In genomic region chr5:104347119-104347708, GRCh38 we compare ENCODE assay signal across 11 cellular contexts.
DNase-seq lines count a peak whose midpoint lies in the region; ATAC-seq and TF ChIP-seq lines count a peak whose summit lies in the region.
"Had no signal": no experiment of that assay in that cellular context is flagged by ENCODE, and none has a peak within 500 bp of the region (broad histone marks: within the 10 kb centered on the region; RNA-seq: fewer than 3 reads in every experiment).

No MANE protein-coding gene starts in this region.

- H3K27ac ChIP-seq in PC-9 (no peak overlapping the region), testis (no peak overlapping the region), colonic mucosa (no peak overlapping the region)
- H3K27ac ChIP-seq: BLaER1 treated with 17β-estradiol and CSF1 and Interleukin-3, amounts not matched to agents 10 nM and 100 nM; HL-60 had no signal

- 22 to 32% methylated on average over 1 of the region's 1 CpG for WGBS in testis, 2 donors

- ATAC-seq in HG03457 (IDR thresholded peaks at IDR 0.05; ENCODE audit: unreplicated experiment) (no peak), GM21576 (IDR thresholded peaks at IDR 0.05; ENCODE audit: unreplicated experiment) (no peak)

- H3K9me2 ChIP-seq in PC-9 (ENCODE audit: insufficient read depth), result no peaks in the 10 kb centered on the region

- H3K27me3 ChIP-seq in PC-9 (ENCODE audit: insufficient read depth, low read depth) (no peaks in the 10 kb centered on the region), testis (no peaks in the 10 kb centered on the region), colonic mucosa (no peaks in the 10 kb centered on the region)
- H3K27me3 ChIP-seq: BLaER1 treated with 17β-estradiol and CSF1 and Interleukin-3, amounts not matched to agents 10 nM and 100 nM had no signal

- H3K9ac ChIP-seq in colonic mucosa (ENCODE audit: low read depth in 2 of 2, low read length in 2 of 2), result no peak overlapping the region
- H3K9ac ChIP-seq: BLaER1 treated with 17β-estradiol and CSF1 and Interleukin-3, amounts not matched to agents 10 nM and 100 nM had no signal

- H3F3A ChIP-seq in PC-9 (ENCODE audit: insufficient read depth, low read depth), result no peaks in the 10 kb centered on the region

- H3K79me2 ChIP-seq in PC-9 (ENCODE audit: low read depth), result no peaks in the 10 kb centered on the region

- POLR2A ChIA-PET in PC-9 (lab: Charles Lee; ENCODE audit: unreplicated experiment), result no interaction called here

- no peak overlapping the region for H2AFZ ChIP-seq in PC-9

- peak; percentile 68 for TF ChIP-seq CTCF in PC-9 (conservative IDR thresholded peaks at IDR 0.05)
- TF ChIP-seq CTCF in testis (IDR thresholded peaks at IDR 0.05), result peak in 1 of 3 experiments; percentile 29
- no peak for TF ChIP-seq CTCF in colonic mucosa (IDR thresholded peaks at IDR 0.05)

- H3K9me3 ChIP-seq in PC-9 (ENCODE audit: insufficient read depth, low read depth) (no peaks in the 10 kb centered on the region), testis (no peaks in the 10 kb centered on the region), colonic mucosa (no peaks in the 10 kb centered on the region)
- H3K9me3 ChIP-seq: BLaER1 treated with 17β-estradiol and CSF1 and Interleukin-3, amounts not matched to agents 10 nM and 100 nM had no signal

- intact Hi-C loops in PC-9 (cut with micrococcal nuclease; ENCODE audit: unreplicated experiment) (no loop called here), testis (cut with DNase I; ENCODE audit: low total_unique reads) (no loop called here), colonic mucosa (cut with DNase I) (no loop called here)

- H3K4me3 ChIP-seq in PC-9 (no peak overlapping the region), testis (no peak overlapping the region), colonic mucosa (no peak overlapping the region)
- H3K4me3 ChIP-seq: BLaER1 treated with 17β-estradiol and CSF1 and Interleukin-3, amounts not matched to agents 10 nM and 100 nM had no signal

- DNase-seq in NCI-H82 (lab: John Stamatoyannopoulos, UW), result peak; percentile 17
- DNase-seq in NCI-H82 treated with DMSO at 0.1 percent for 48 hours (lab: John Stamatoyannopoulos, UW; ENCODE audit: unreplicated experiment), result no peak
- DNase-seq in PC-9, result no peak
- DNase-seq in fibroblast of gingiva (ENCODE audit: low read depth), result peak; percentile 43
- peak; percentile 15 for DNase-seq in testis
- DNase-seq in colonic mucosa, result no peak
- DNase-seq: activated effector memory CD4-positive, alpha-beta T cell treated with Interleukin-2 at 50 U/mL for 16 hours had no signal

- no peaks in the 10 kb centered on the region for H4K20me1 ChIP-seq in PC-9 (ENCODE audit: insufficient read depth)
- H4K20me1 ChIP-seq: BLaER1 treated with 17β-estradiol and CSF1 and Interleukin-3, amounts not matched to agents 10 nM and 100 nM had no signal

- no peak for TF ChIP-seq POLR2A in testis (IDR thresholded peaks at IDR 0.05)

- CTCF ChIA-PET in PC-9 (lab: Charles Lee), result no interaction called here

- no peak overlapping the region for H3K4me2 ChIP-seq in PC-9
- H3K4me2 ChIP-seq: BLaER1 treated with 17β-estradiol and CSF1 and Interleukin-3, amounts not matched to agents 10 nM and 100 nM had no signal

- no TSS peak for BruUV-seq in PC-9 (replicated peaks; lab: Mats Ljungman, UMichigan)

- H3K36me3 ChIP-seq in PC-9 (ENCODE audit: low read depth) (no peaks in the 10 kb centered on the region), testis (ENCODE audit: low read depth, missing control alignments) (no peaks in the 10 kb centered on the region), colonic mucosa (no peaks in the 10 kb centered on the region)
- H3K36me3 ChIP-seq: BLaER1 treated with 17β-estradiol and CSF1 and Interleukin-3, amounts not matched to agents 10 nM and 100 nM had no signal

- H3K4me1 ChIP-seq in PC-9 (replicated peaks; ENCODE audit: insufficient read depth) (no peaks in the 10 kb centered on the region), testis (no peaks in the 10 kb centered on the region), colonic mucosa (no peaks in the 10 kb centered on the region)

Comparison
In these comparisons a context has a peak if more than half of its experiments do, and no peak if none do; other contexts are left out.
1. DNase-seq: peak in NCI-H82 (single experiment), fibroblast of gingiva (single experiment) and testis (single experiment); none in NCI-H82 treated with DMSO at 0.1 percent for 48 hours (single experiment), PC-9 (0 of 2) and colonic mucosa (single experiment).